ENCODE assay signal across 19 cellular contexts in the genomic region with DNA sequence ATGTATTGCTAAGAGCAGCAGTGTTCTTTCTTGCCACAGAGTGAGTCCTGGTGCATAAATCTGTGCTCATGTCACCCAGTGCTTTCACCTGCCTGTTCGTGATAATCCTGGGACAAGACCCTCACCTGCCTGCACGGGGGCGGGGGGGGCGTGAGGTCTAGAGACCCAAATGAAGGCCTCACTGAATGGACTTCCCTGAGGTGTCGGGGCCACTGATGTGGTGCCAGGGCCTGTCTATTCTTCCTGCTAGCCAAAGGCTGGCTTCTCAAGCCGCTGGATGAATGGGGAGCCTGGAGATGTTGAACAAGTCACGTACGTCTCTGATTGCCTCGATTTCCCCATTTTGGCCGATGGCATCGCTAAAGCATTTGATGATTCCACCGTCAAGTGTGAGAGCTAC.
DNase-seq lines count a peak whose midpoint lies in the region; ATAC-seq and TF ChIP-seq lines count a peak whose summit lies in the region.
"Had no signal": no experiment of that assay in that cellular context is flagged by ENCODE, and none has a peak within 500 bp of the region (broad histone marks: within the 10 kb centered on the region; RNA-seq: fewer than 3 reads in every experiment).

No MANE protein-coding gene starts in this region.

- TF ChIP-seq CTCF in brain (conservative IDR thresholded peaks at IDR 0.05) (no peak), nephron (IDR thresholded peaks at IDR 0.05; ENCODE audit: unreplicated experiment in 3 of 3) (no peak), thyroid gland (IDR thresholded peaks at IDR 0.05) (no peak), mesothelial cell of epicardium (IDR thresholded peaks at IDR 0.05; ENCODE audit: unreplicated experiment) (no peak)

- no peak for DNase-seq in activated naive CD4-positive, alpha-beta T cell treated with anti-CD3 and anti-CD28 coated beads, Interleukin-2, amount 10 ng/mL, durations not matched to agents 7 days and 5 days
- DNase-seq in activated naive CD4-positive, alpha-beta T cell (lab: John Stamatoyannopoulos, UW), result no peak
- DNase-seq in thyroid gland, result no peak
- DNase-seq in mesothelial cell of epicardium (ENCODE audit: low spot score in 2 of 2, unreplicated experiment in 2 of 2), result no peak
- no peak for DNase-seq in superior temporal gyrus (ENCODE audit: extremely low spot score)
- DNase-seq: activated CD4-positive, alpha-beta T cell treated with anti-CD3 and anti-CD28 coated beads for 36 hours; activated gamma-delta T cell treated with Interleukin-2 at 50 U/mL for 16 hours; amygdala; C1 segment of cervical spinal cord; effector CD8-positive, alpha-beta T cell; MM.1S; NCI-H146; NCI-H2171; NCI-H526; stimulated activated CD8-positive, alpha-beta memory T cell treated with anti-CD3 and anti-CD28 coated beads, Interleukin-4, amount 100 ng/mL, for 48 hours had no signal

- no peaks in the 10 kb centered on the region for H3K9me3 ChIP-seq in thyroid gland

- no peaks in the 10 kb centered on the region for H3K27me3 ChIP-seq in thyroid gland

- H3K36me3 Mint-ChIP-seq in activated naive CD4-positive, alpha-beta T cell treated with anti-CD3 and anti-CD28 coated beads, Interleukin-2, amount 10 ng/mL, durations not matched to agents 7 days and 5 days, result peaks cover 6% of the 10 kb centered on the region
- H3K36me3 Mint-ChIP-seq in brain, result no peaks in the 10 kb centered on the region
- no peaks in the 10 kb centered on the region for H3K36me3 Mint-ChIP-seq in nephron (ENCODE audit: low read depth)
- H3K36me3 Mint-ChIP-seq in mesothelial cell of epicardium, result no peaks in the 10 kb centered on the region

- H3K4me1 Mint-ChIP-seq in activated naive CD4-positive, alpha-beta T cell treated with anti-CD3 and anti-CD28 coated beads, Interleukin-2, amount 10 ng/mL, durations not matched to agents 7 days and 5 days, result peaks cover 90% of the 10 kb centered on the region
- H3K4me1 Mint-ChIP-seq in brain, result peaks cover 89% of the 10 kb centered on the region
- peaks cover 70% of the 10 kb centered on the region for H3K4me1 Mint-ChIP-seq in nephron
- peaks cover 57% of the 10 kb centered on the region for H3K4me1 Mint-ChIP-seq in mesothelial cell of epicardium

- H3K27me3 Mint-ChIP-seq in activated naive CD4-positive, alpha-beta T cell treated with anti-CD3 and anti-CD28 coated beads, Interleukin-2, amount 10 ng/mL, durations not matched to agents 7 days and 5 days, result no peaks in the 10 kb centered on the region
- H3K27me3 Mint-ChIP-seq in brain (no peaks in the 10 kb centered on the region), nephron (ENCODE audit: low read depth) (peaks cover 10% of the 10 kb centered on the region), mesothelial cell of epicardium (ENCODE audit: low read depth) (no peaks in the 10 kb centered on the region)
- H3K27me3 Mint-ChIP-seq: activated CD4-positive, alpha-beta T cell treated with anti-CD3 and anti-CD28 coated beads for 36 hours had no signal

- intact Hi-C loops in thyroid gland (cut with DNase I), result loop anchor here (10.0 kb wide), 1 partner anchor 256 kb away; no protein-coding TSS in a partner anchor

- no peak for TF ChIP-seq POLR2A in thyroid gland (IDR thresholded peaks at IDR 0.05)

- no peaks in the 10 kb centered on the region for H3K9me3 Mint-ChIP-seq in activated naive CD4-positive, alpha-beta T cell treated with anti-CD3 and anti-CD28 coated beads, Interleukin-2, amount 10 ng/mL, durations not matched to agents 7 days and 5 days
- H3K9me3 Mint-ChIP-seq in brain, result peaks cover 0 to 11% (median 0%) of the 10 kb centered on the region in 5 experiments
- H3K9me3 Mint-ChIP-seq in nephron, result no peaks in the 10 kb centered on the region
- H3K9me3 Mint-ChIP-seq in mesothelial cell of epicardium, result no peaks in the 10 kb centered on the region
- H3K9me3 Mint-ChIP-seq: neural crest cell had no signal

- peak overlapping the region; percentile 59 for H3K27ac Mint-ChIP-seq in activated naive CD4-positive, alpha-beta T cell treated with anti-CD3 and anti-CD28 coated beads, Interleukin-2, amount 10 ng/mL, durations not matched to agents 7 days and 5 days
- H3K27ac Mint-ChIP-seq in brain, result peak overlapping the region in 4 of 5 experiments; percentile 23 to 100 (median 96)
- H3K27ac Mint-ChIP-seq in nephron, result peak overlapping the region; percentile 91 to 100 (median 99)
- no peak overlapping the region for H3K27ac Mint-ChIP-seq in mesothelial cell of epicardium

- peaks cover 33 to 45% of the 10 kb centered on the region in 2 donors for H3K4me1 ChIP-seq in thyroid gland

- ATAC-seq in GM18858 (IDR thresholded peaks at IDR 0.05; ENCODE audit: unreplicated experiment), result no peak
- ATAC-seq: activated CD4-positive, alpha-beta T cell treated with anti-CD3 and anti-CD28 coated beads for 36 hours had no signal

- CTCF ChIA-PET in activated naive CD4-positive, alpha-beta T cell treated with anti-CD3 and anti-CD28 coated beads, Interleukin-2, amount 10 ng/mL, durations not matched to agents 7 days and 5 days (lab: Charles Lee), result interaction anchor here (1.3 to 3.5 kb wide), 4 partner anchors 39 to 251 kb away, joined by 6 to 9 read pairs (median 7); no protein-coding TSS in a partner anchor

- no peak overlapping the region for H3K4me3 Mint-ChIP-seq in activated naive CD4-positive, alpha-beta T cell treated with anti-CD3 and anti-CD28 coated beads, Interleukin-2, amount 10 ng/mL, durations not matched to agents 7 days and 5 days
- H3K4me3 Mint-ChIP-seq in brain (peak overlapping the region in 1 of 5 experiments; percentile 31), nephron (no peak overlapping the region), mesothelial cell of epicardium (no peak overlapping the region)
- H3K4me3 Mint-ChIP-seq: activated CD4-positive, alpha-beta T cell treated with anti-CD3 and anti-CD28 coated beads for 36 hours; neural crest cell had no signal

- no peaks in the 10 kb centered on the region for H3K36me3 ChIP-seq in thyroid gland

- H3K27ac ChIP-seq in thyroid gland, result peak overlapping the region in 2 of 3 donors; percentile 97 to 99

- WGBS in thyroid gland, 2 donors, result 95 to 96% methylated on average over 12 of the region's 12 CpGs

- no peak overlapping the region for H3K4me3 ChIP-seq in thyroid gland (replicated peaks in 1 of 3)
